ENCODE assay signal across 8 cellular contexts in the genomic region with DNA sequence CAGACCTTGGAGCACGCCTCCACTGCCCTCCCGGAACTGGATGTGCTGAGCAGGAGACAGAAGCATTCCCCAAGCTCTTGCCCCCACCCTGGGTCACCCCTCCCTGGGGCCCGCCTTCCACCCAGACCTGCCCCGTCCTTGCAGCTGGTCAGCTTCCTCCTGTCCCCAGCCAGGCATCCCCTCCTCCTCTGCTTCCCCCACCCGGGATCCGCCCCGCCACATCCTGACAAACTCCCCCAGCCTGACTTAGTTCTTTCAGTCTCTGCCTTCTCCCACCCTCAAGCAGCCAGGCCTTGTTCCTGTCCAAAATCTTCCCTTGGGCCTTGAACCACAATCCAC. TPM values are rescaled to one million over a fixed set of nuclear protein-coding genes. Genes with fewer than 3 reads are reported as not detected.
DNase-seq lines count a peak whose midpoint lies in the region; ATAC-seq and TF ChIP-seq lines count a peak whose summit lies in the region.

No MANE protein-coding gene starts in this region.

- no peaks in the 10 kb centered on the region for H3K9me3 ChIP-seq in CD4-positive, alpha-beta T cell (ENCODE audit: control insufficient read depth, low read length)
- H3K9me3 ChIP-seq in muscle layer of duodenum (ENCODE audit: control insufficient read depth in 1 of 2, low read length in 2 of 2) = no peaks in the 10 kb centered on the region

- POLR2A ChIA-PET in CD4-positive, alpha-beta T cell (lab: Charles Lee) = no interaction called here

- no peaks in the 10 kb centered on the region for H3K36me3 Mint-ChIP-seq in CD4-positive, alpha-beta T cell (ENCODE audit: low read depth)

- peak overlapping the region in 5 of 59 donors; percentile 0 to 35 (median 19) for H3K4me3 ChIP-seq in dorsolateral prefrontal cortex
- no peak overlapping the region for H3K4me3 ChIP-seq in muscle layer of duodenum (ENCODE audit: low read depth in 1 of 2, low read length in 2 of 2)

- peaks cover under 1% of the 10 kb centered on the region for H3K4me1 Mint-ChIP-seq in CD4-positive, alpha-beta T cell (ENCODE audit: low read depth)

- no peak for DNase-seq in CD4-positive, alpha-beta T cell
- peak; percentile 12 for DNase-seq in NCI-H226
- DNase-seq in dorsolateral prefrontal cortex = peak in 7 of 10 donors; percentile 34 to 69 (median 60)
- DNase-seq in NCI-H187 treated with DMSO at 0.1 percent for 48 hours (lab: John Stamatoyannopoulos, UW) = no peak
- DNase-seq in activated CD4-positive, CD25-positive, alpha-beta regulatory T cell treated with anti-CD3 and anti-CD28 coated beads, Interleukin-2, amount 50 U/mL, for 72 hours = no peak
- DNase-seq in activated CD4-positive, CD25-positive, alpha-beta regulatory T cell (lab: John Stamatoyannopoulos, UW) = no peak

- TF ChIP-seq CTCF in CD4-positive, alpha-beta T cell (IDR thresholded peaks at IDR 0.05) = no peak
- TF ChIP-seq CTCF in dorsolateral prefrontal cortex (IDR thresholded peaks at IDR 0.05 in 54 of 56, conservative IDR thresholded peaks at IDR 0.05 in 2 of 56; ENCODE audit: low read depth in 1 of 56, partially characterized antibody in 56 of 56) = no peak

- no peaks in the 10 kb centered on the region for H3K9me3 Mint-ChIP-seq in CD4-positive, alpha-beta T cell

- ATAC-seq in CD4-positive, alpha-beta T cell (ENCODE audit: poor library complexity) = no peak
- no peak for ATAC-seq in HG02840 (IDR thresholded peaks at IDR 0.05; ENCODE audit: low FRiP score, unreplicated experiment)

- peaks cover 17% of the 10 kb centered on the region for H3K27me3 Mint-ChIP-seq in CD4-positive, alpha-beta T cell

- peaks cover 22 to 41% of the 10 kb centered on the region in 2 donors for H3K4me1 ChIP-seq in muscle layer of duodenum (ENCODE audit: control insufficient read depth in 1 of 2, insufficient read depth in 2 of 2, low read length in 2 of 2)

- no peak overlapping the region for H3K27ac Mint-ChIP-seq in CD4-positive, alpha-beta T cell

- intact Hi-C loops in CD4-positive, alpha-beta T cell (cut with DNase I, micrococcal nuclease) = no loop called here
- intact Hi-C loops in dorsolateral prefrontal cortex (cut with DNase I) = loop anchor here in 1 of 2 donors (2.0 kb wide), 1 partner anchor 18 kb away; a partner anchor contains a TSS

- CTCF ChIA-PET in CD4-positive, alpha-beta T cell (lab: Charles Lee) = no interaction called here

- H3K4me3 Mint-ChIP-seq in CD4-positive, alpha-beta T cell = peak overlapping the region; percentile 54

- peaks cover 36% of the 10 kb centered on the region for H3K27me3 ChIP-seq in CD4-positive, alpha-beta T cell (ENCODE audit: control insufficient read depth, insufficient read depth, low read length)
- H3K27me3 ChIP-seq in dorsolateral prefrontal cortex (no peaks in the 10 kb centered on the region), muscle layer of duodenum (ENCODE audit: low read depth, low read length) (no peaks in the 10 kb centered on the region)

- H3K27ac ChIP-seq in CD4-positive, alpha-beta T cell (ENCODE audit: low read depth, low read length) = no peak overlapping the region
- peak overlapping the region in 58 of 59 donors; percentile 33 to 93 (median 84) for H3K27ac ChIP-seq in dorsolateral prefrontal cortex
- H3K27ac ChIP-seq in muscle layer of duodenum (ENCODE audit: low read length) = peak overlapping the region; percentile 71

- no peaks in the 10 kb centered on the region for H3K36me3 ChIP-seq in muscle layer of duodenum (ENCODE audit: control insufficient read depth in 1 of 2, insufficient read depth in 2 of 2, low read length in 2 of 2)

RNA-seq across cellular contexts. Expression of a gene that starts 1.1 kb away (rescaled TPM):
- 1 to 10 TPM; 2.8 to 3.9 TPM for total RNA-seq in CD4-positive, alpha-beta T cell
- total RNA-seq in dorsolateral prefrontal cortex = 100 to 1,000 TPM in 7 of 120 experiments, 10 to 100 TPM in 113; 45.2 to 131 (median 74.5) TPM

RNA-seq across cellular contexts. Expression of a gene that starts 18.2 kb away (rescaled TPM):
- total RNA-seq in CD4-positive, alpha-beta T cell = 1 to 10 TPM; 1.8 to 1.9 TPM
- total RNA-seq in dorsolateral prefrontal cortex = 10 to 100 TPM; 12.7 to 56.5 (median 38.0) TPM

RNA-seq across cellular contexts. Expression of a gene that starts 34.6 kb away (rescaled TPM):
- 10 to 100 TPM; 47.1 to 48.0 TPM for total RNA-seq in CD4-positive, alpha-beta T cell
- 100 to 1,000 TPM in 10 of 120 experiments, 10 to 100 TPM in 110; 66.5 to 112 (median 82.2) TPM for total RNA-seq in dorsolateral prefrontal cortex

RNA-seq across cellular contexts. Expression of a gene that starts 38.4 kb away (rescaled TPM):
- total RNA-seq in CD4-positive, alpha-beta T cell = 1 to 10 TPM; 4.2 to 4.9 TPM
- 10 to 100 TPM; 25.8 to 78.7 (median 55.8) TPM for total RNA-seq in dorsolateral prefrontal cortex

RNA-seq across cellular contexts. Expression of a gene that starts 47.1 kb away (rescaled TPM):
- total RNA-seq in CD4-positive, alpha-beta T cell = 1 to 10 TPM; 1.2 to 1.3 TPM
- total RNA-seq in dorsolateral prefrontal cortex = 10 to 100 TPM; 21.8 to 70.3 (median 34.7) TPM

Comparison
In these comparisons a context has a peak if more than half of its experiments do, and no peak if none do; other contexts are left out.
1. DNase-seq: peak in NCI-H226 (single experiment) and dorsolateral prefrontal cortex (7 of 10); none in CD4-positive, alpha-beta T cell (0 of 10), NCI-H187 treated with DMSO at 0.1 percent for 48 hours (single experiment), activated CD4-positive, CD25-positive, alpha-beta regulatory T cell treated with anti-CD3 and anti-CD28 coated beads, Interleukin-2, amount 50 U/mL, for 72 hours (single experiment) and activated CD4-positive, CD25-positive, alpha-beta regulatory T cell (0 of 4).
2. RNA of a gene that starts 1.1 kb away (total RNA-seq): 45.2 to 131 TPM in dorsolateral prefrontal cortex; 2.8 to 3.9 TPM in CD4-positive, alpha-beta T cell; every median in the first group is over 4 times any median in the second.
3. RNA of a gene that starts 18.2 kb away (total RNA-seq): 12.7 to 56.5 TPM in dorsolateral prefrontal cortex; 1.8 to 1.9 TPM in CD4-positive, alpha-beta T cell; every median in the first group is over 4 times any median in the second.